8 cellular contexts compared by ENCODE assay signal in genomic region chr16:82639666-82640336, GRCh38. TPM values are rescaled to one million over a fixed set of nuclear protein-coding genes. Genes with fewer than 3 reads are reported as not detected.
A peak's percentile ranks its signal among the peaks of the same experiment; 100 is the strongest.
DNase-seq lines count a peak whose midpoint lies in the region; ATAC-seq and TF ChIP-seq lines count a peak whose summit lies in the region.

No MANE protein-coding gene starts in this region.

- no peaks in the 10 kb centered on the region for H3K27me3 Mint-ChIP-seq in activated CD8-positive, alpha-beta memory T cell treated with anti-CD3 and anti-CD28 coated beads, Interleukin-2, amount 10 ng/mL, durations not matched to agents 7 days and 5 days
- no peaks in the 10 kb centered on the region for H3K27me3 Mint-ChIP-seq in osteocyte (ENCODE audit: unreplicated experiment)

- H3K9me3 ChIP-seq in DOHH2 (ENCODE audit: control insufficient read depth, insufficient read depth, low read length): no peaks in the 10 kb centered on the region

- DNase-seq in NCI-H1092 treated with DMSO at 0.1 percent for 48 hours (lab: John Stamatoyannopoulos, UW) (peak; percentile 56), fibroblast of mammary gland (ENCODE audit: low read depth) (peak; percentile 68), osteocyte (ENCODE audit: extremely low spot score, unreplicated experiment) (no peak), NCI-H1694 (lab: John Stamatoyannopoulos, UW) (no peak)
- peak; percentile 66 for DNase-seq in activated CD8-positive, alpha-beta memory T cell treated with anti-CD3 and anti-CD28 coated beads, Interleukin-2, amount 10 ng/mL, durations not matched to agents 7 days and 5 days

- H3K27me3 ChIP-seq in DOHH2 (ENCODE audit: control insufficient read depth, low read length): no peaks in the 10 kb centered on the region

- H3K9me3 Mint-ChIP-seq in activated CD8-positive, alpha-beta memory T cell treated with anti-CD3 and anti-CD28 coated beads, Interleukin-2, amount 10 ng/mL, durations not matched to agents 7 days and 5 days (ENCODE audit: low read depth): no peaks in the 10 kb centered on the region
- H3K9me3 Mint-ChIP-seq in osteocyte (ENCODE audit: unreplicated experiment): no peaks in the 10 kb centered on the region

- ATAC-seq in GM21723 (IDR thresholded peaks at IDR 0.05; ENCODE audit: unreplicated experiment) (peak; percentile 70), GM21825 (IDR thresholded peaks at IDR 0.05; ENCODE audit: unreplicated experiment) (no peak)
- peak; percentile 56 for ATAC-seq in activated CD8-positive, alpha-beta memory T cell treated with anti-CD3 and anti-CD28 coated beads, Interleukin-2, amount 10 ng/mL, durations not matched to agents 7 days and 5 days

- H3K4me3 Mint-ChIP-seq in activated CD8-positive, alpha-beta memory T cell treated with anti-CD3 and anti-CD28 coated beads, Interleukin-2, amount 10 ng/mL, durations not matched to agents 7 days and 5 days: no peak overlapping the region
- H3K4me3 Mint-ChIP-seq in osteocyte (ENCODE audit: unreplicated experiment): no peak overlapping the region

- TF ChIP-seq CTCF in DOHH2 (IDR thresholded peaks at IDR 0.05; ENCODE audit: low read depth, low read length, poor library complexity, severe bottlenecking) (peak; percentile 87), fibroblast of mammary gland (conservative IDR thresholded peaks at IDR 0.05; ENCODE audit: control insufficient read depth, insufficient read depth, low read depth, low read length) (peak; percentile 82), osteocyte (IDR thresholded peaks at IDR 0.05) (peak; percentile 84)

- H3K27ac Mint-ChIP-seq in activated CD8-positive, alpha-beta memory T cell treated with anti-CD3 and anti-CD28 coated beads, Interleukin-2, amount 10 ng/mL, durations not matched to agents 7 days and 5 days: no peak overlapping the region
- peak overlapping the region; percentile 2 for H3K27ac Mint-ChIP-seq in osteocyte (ENCODE audit: unreplicated experiment)

- H3K9me2 ChIP-seq in DOHH2 (replicated peaks; ENCODE audit: control insufficient read depth, low read length): no peaks in the 10 kb centered on the region

- no peak overlapping the region for H3K4me3 ChIP-seq in DOHH2 (ENCODE audit: low read length)
- H3K4me3 ChIP-seq in fibroblast of mammary gland (ENCODE audit: control insufficient read depth, low read depth, low read length): no peak overlapping the region

- no peak overlapping the region for H3K27ac ChIP-seq in DOHH2 (ENCODE audit: low read depth, low read length)

- peaks cover 1% of the 10 kb centered on the region for H3K36me3 Mint-ChIP-seq in activated CD8-positive, alpha-beta memory T cell treated with anti-CD3 and anti-CD28 coated beads, Interleukin-2, amount 10 ng/mL, durations not matched to agents 7 days and 5 days
- no peaks in the 10 kb centered on the region for H3K36me3 Mint-ChIP-seq in osteocyte (ENCODE audit: unreplicated experiment)

- no peaks in the 10 kb centered on the region for H4K20me1 ChIP-seq in DOHH2 (ENCODE audit: control insufficient read depth, insufficient read depth, low read depth, low read length)

- no peaks in the 10 kb centered on the region for H3K36me3 ChIP-seq in DOHH2 (ENCODE audit: control insufficient read depth, low read length)

- H3F3A ChIP-seq in DOHH2 (ENCODE audit: control insufficient read depth, insufficient read depth): no peaks in the 10 kb centered on the region

- no peaks in the 10 kb centered on the region for H3K79me2 ChIP-seq in DOHH2 (ENCODE audit: control insufficient read depth, low read length)

- H3K4me2 ChIP-seq in DOHH2 (ENCODE audit: low read length): no peak overlapping the region

- H3K4me1 Mint-ChIP-seq in activated CD8-positive, alpha-beta memory T cell treated with anti-CD3 and anti-CD28 coated beads, Interleukin-2, amount 10 ng/mL, durations not matched to agents 7 days and 5 days: peaks cover 38% of the 10 kb centered on the region
- H3K4me1 Mint-ChIP-seq in osteocyte (ENCODE audit: unreplicated experiment): peaks cover 30% of the 10 kb centered on the region

- no peaks in the 10 kb centered on the region for H3K4me1 ChIP-seq in DOHH2 (ENCODE audit: control insufficient read depth, low read length)

- CTCF ChIA-PET in activated CD8-positive, alpha-beta memory T cell treated with anti-CD3 and anti-CD28 coated beads, Interleukin-2, amount 10 ng/mL, durations not matched to agents 7 days and 5 days (lab: Charles Lee): interaction anchor here (0.8 to 3.6 kb wide), 11 partner anchors 9 to 378 kb away, joined by 3 to 16 read pairs (median 4); no protein-coding TSS in a partner anchor

RNA-seq across cellular contexts. Expression of gene CDH13, which starts 13.0 kb away (rescaled TPM):
- not detected for total RNA-seq in activated CD8-positive, alpha-beta memory T cell treated with anti-CD3 and anti-CD28 coated beads, Interleukin-2, amount 10 ng/mL, durations not matched to agents 7 days and 5 days
- total RNA-seq in osteocyte: 27.0 and 30.7 TPM in 2 replicates

Comparison
In these comparisons a context has a peak if more than half of its experiments do, and no peak if none do; other contexts are left out.
1. DNase-seq: peak in NCI-H1092 treated with DMSO at 0.1 percent for 48 hours (single experiment), activated CD8-positive, alpha-beta memory T cell treated with anti-CD3 and anti-CD28 coated beads, Interleukin-2, amount 10 ng/mL, durations not matched to agents 7 days and 5 days (single experiment) and fibroblast of mammary gland (single experiment); none in osteocyte (single experiment) and NCI-H1694 (single experiment).
2. RNA of gene CDH13, which starts 13.0 kb away (total RNA-seq): 27.0 to 30.7 TPM in osteocyte; not detected in activated CD8-positive, alpha-beta memory T cell treated with anti-CD3 and anti-CD28 coated beads, Interleukin-2, amount 10 ng/mL, durations not matched to agents 7 days and 5 days; every median in the first group is over 10 times any median in the second.
3. Peak in every context shown above with its lines, with median percentiles within 50 percentile points of each other: CTCF ChIP-seq.